11 cellular contexts compared by ENCODE assay signal in genomic region chr6:136703331-136703846, GRCh38.
"Had no signal": no experiment of that assay in that cellular context is flagged by ENCODE, and none has a peak within 500 bp of the region (broad histone marks: within the 10 kb centered on the region; RNA-seq: fewer than 3 reads in every experiment).

No MANE protein-coding gene starts in this region.

- H3K36me3 Mint-ChIP-seq: neural progenitor cell had no signal

- H3K9me3 ChIP-seq: heart right ventricle, pancreas, thoracic aorta had no signal

- DNase-seq: activated T-cell treated with anti-CD3 and anti-CD28 coated beads, Interleukin-2, amount 50 U/mL, for 1 hour; heart right ventricle; kidney; left ventricle myocardium superior; pancreas; stimulated activated CD4-positive, alpha-beta T cell treated with anti-CD3 and anti-CD28 coated beads, Interleukin-2, amount 100 ng/mL, for 48 hours; stimulated activated CD8-positive, alpha-beta memory T cell treated with anti-CD3 and anti-CD28 coated beads, Interleukin-4, amount 100 ng/mL, for 48 hours had no signal

- H3K36me3 ChIP-seq: neural progenitor cell, pancreas had no signal

- H3K27ac Mint-ChIP-seq: activated naive CD8-positive, alpha-beta T cell; neural progenitor cell; stimulated activated naive CD8-positive, alpha-beta T cell treated with anti-CD3 and anti-CD28 coated beads, Interleukin-15, Interleukin-2, amounts not matched to agents 100 ng/mL and 50 ng/mL, for 24 hours had no signal

- H3K27ac ChIP-seq: heart right ventricle, neural progenitor cell, thoracic aorta had no signal

- H3K27me3 ChIP-seq: heart right ventricle, neural progenitor cell, pancreas had no signal

- H3K9me3 Mint-ChIP-seq: neural progenitor cell; stimulated activated naive CD8-positive, alpha-beta T cell treated with anti-CD3 and anti-CD28 coated beads, Interleukin-15, Interleukin-2, amounts not matched to agents 100 ng/mL and 50 ng/mL, for 24 hours had no signal

- H3K27me3 Mint-ChIP-seq: activated naive CD8-positive, alpha-beta T cell; stimulated activated naive CD8-positive, alpha-beta T cell treated with anti-CD3 and anti-CD28 coated beads, Interleukin-15, Interleukin-2, amounts not matched to agents 100 ng/mL and 50 ng/mL, for 24 hours had no signal

- H3K4me3 Mint-ChIP-seq: activated naive CD8-positive, alpha-beta T cell; neural progenitor cell; stimulated activated naive CD8-positive, alpha-beta T cell treated with anti-CD3 and anti-CD28 coated beads, Interleukin-15, Interleukin-2, amounts not matched to agents 100 ng/mL and 50 ng/mL, for 24 hours had no signal

- ATAC-seq: heart right ventricle, left ventricle myocardium superior had no signal

- H2AFZ ChIP-seq: neural progenitor cell had no signal

- H3K4me2 ChIP-seq: neural progenitor cell had no signal

- H3K4me3 ChIP-seq: heart right ventricle, neural progenitor cell, pancreas, thoracic aorta had no signal
